1 cellular context compared by ENCODE assay signal in the genomic region with DNA sequence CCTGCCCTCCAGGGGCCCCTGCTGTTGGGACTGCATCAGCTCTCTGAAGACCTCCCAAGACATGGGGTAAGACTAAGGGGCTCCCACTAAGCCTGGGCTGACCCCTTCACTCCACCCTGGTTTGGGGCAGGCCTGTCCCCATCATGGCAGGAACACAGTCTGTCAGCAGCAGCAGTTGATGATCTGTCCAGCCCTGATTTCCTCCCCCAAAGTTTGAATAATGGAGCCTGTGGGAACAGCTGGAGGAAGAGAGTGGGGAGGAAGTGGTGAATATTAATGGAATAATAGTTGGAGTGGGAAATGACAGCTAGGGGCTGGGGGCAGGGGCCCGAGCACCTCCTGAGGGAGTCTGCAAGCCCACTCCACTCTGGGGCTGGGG.
TF ChIP-seq lines count a peak whose summit lies in the region.

No MANE protein-coding gene starts in this region.

TF ChIP-seq in K562, 482 proteins besides CTCF, POLR2A, EP300 and RAD21:
- TF ChIP-seq NEUROD1 (IDR thresholded peaks at IDR 0.05; ENCODE audit: borderline replicate concordance, low read depth, low read length, partially characterized antibody) (no peak), SREBF2 (CRISPR knock-in tag; IDR thresholded peaks at IDR 0.05) (no peak), NUFIP1 (IDR thresholded peaks at IDR 0.05; ENCODE audit: partially characterized antibody) (no peak), HEY1 (CRISPR knock-in tag; IDR thresholded peaks at IDR 0.05; ENCODE audit: borderline replicate concordance) (no peak), SMARCE1 (IDR thresholded peaks at IDR 0.05) (no peak), NFIX (CRISPR knock-in tag; IDR thresholded peaks at IDR 0.05; ENCODE audit: low read depth) (no peak), ZNF766 (CRISPR knock-in tag; conservative IDR thresholded peaks at IDR 0.05) (no peak), ZNF408 (CRISPR knock-in tag; IDR thresholded peaks at IDR 0.05; ENCODE audit: low read depth) (no peak)
- TF ChIP-seq, protein P1, sequence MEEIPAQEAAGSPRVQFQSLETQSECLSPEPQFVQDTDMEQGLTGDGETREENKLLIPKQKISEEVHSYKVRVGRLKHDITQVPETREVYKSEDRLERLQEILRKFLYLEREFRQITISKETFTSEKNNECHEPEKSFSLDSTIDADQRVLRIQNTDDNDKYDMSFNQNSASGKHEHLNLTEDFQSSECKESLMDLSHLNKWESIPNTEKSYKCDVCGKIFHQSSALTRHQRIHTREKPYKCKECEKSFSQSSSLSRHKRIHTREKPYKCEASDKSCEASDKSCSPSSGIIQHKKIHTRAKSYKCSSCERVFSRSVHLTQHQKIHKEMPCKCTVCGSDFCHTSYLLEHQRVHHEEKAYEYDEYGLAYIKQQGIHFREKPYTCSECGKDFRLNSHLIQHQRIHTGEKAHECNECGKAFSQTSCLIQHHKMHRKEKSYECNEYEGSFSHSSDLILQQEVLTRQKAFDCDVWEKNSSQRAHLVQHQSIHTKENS (CRISPR knock-in tag; IDR thresholded peaks at IDR 0.05): no peak
- TF ChIP-seq, protein P2, sequence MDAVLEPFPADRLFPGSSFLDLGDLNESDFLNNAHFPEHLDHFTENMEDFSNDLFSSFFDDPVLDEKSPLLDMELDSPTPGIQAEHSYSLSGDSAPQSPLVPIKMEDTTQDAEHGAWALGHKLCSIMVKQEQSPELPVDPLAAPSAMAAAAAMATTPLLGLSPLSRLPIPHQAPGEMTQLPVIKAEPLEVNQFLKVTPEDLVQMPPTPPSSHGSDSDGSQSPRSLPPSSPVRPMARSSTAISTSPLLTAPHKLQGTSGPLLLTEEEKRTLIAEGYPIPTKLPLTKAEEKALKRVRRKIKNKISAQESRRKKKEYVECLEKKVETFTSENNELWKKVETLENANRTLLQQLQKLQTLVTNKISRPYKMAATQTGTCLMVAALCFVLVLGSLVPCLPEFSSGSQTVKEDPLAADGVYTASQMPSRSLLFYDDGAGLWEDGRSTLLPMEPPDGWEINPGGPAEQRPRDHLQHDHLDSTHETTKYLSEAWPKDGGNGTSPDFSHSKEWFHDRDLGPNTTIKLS (IDR thresholded peaks at IDR 0.05; ENCODE audit: borderline replicate concordance, low read depth): no peak
- TF ChIP-seq, protein P3, sequence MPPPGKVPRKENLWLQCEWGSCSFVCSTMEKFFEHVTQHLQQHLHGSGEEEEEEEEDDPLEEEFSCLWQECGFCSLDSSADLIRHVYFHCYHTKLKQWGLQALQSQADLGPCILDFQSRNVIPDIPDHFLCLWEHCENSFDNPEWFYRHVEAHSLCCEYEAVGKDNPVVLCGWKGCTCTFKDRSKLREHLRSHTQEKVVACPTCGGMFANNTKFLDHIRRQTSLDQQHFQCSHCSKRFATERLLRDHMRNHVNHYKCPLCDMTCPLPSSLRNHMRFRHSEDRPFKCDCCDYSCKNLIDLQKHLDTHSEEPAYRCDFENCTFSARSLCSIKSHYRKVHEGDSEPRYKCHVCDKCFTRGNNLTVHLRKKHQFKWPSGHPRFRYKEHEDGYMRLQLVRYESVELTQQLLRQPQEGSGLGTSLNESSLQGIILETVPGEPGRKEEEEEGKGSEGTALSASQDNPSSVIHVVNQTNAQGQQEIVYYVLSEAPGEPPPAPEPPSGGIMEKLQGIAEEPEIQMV (tag; conservative IDR thresholded peaks at IDR 0.05; ENCODE audit: low read depth): no peak
